In genomic region chr12:93089805-93090569, GRCh38 we compare ENCODE assay signal across 8 cellular contexts.
DNase-seq lines count a peak whose midpoint lies in the region; ATAC-seq, FAIRE-seq and TF ChIP-seq lines count a peak whose summit lies in the region.

No MANE protein-coding gene starts in this region.

- H3K79me1 ChIP-seq in mesenchymal stem cell (replicated peaks; ENCODE audit: low read length, poor library complexity, severe bottlenecking), result no peaks in the 10 kb centered on the region

- H4K91ac ChIP-seq in mesenchymal stem cell (ENCODE audit: low read length), result peak overlapping the region; percentile 23

- no peak overlapping the region for H3K23ac ChIP-seq in mesenchymal stem cell (ENCODE audit: low read length in 2 of 2)

- H3K9me3 ChIP-seq in Caco-2, result peaks cover 17% of the 10 kb centered on the region
- peaks cover 7% of the 10 kb centered on the region for H3K9me3 ChIP-seq in mesenchymal stem cell (ENCODE audit: control insufficient read depth, low read length)
- peaks cover 0 to 12% (median 7%) of the 10 kb centered on the region in 11 donors for H3K9me3 ChIP-seq in heart right ventricle

- H3K9ac ChIP-seq in mesenchymal stem cell (ENCODE audit: low read length), result no peak overlapping the region

- H3K4me3 ChIP-seq in Caco-2 (ENCODE audit: low read depth, low read length) (no peak overlapping the region), mesenchymal stem cell (ENCODE audit: insufficient read depth in 1 of 2, low read depth in 1 of 2, low read length in 2 of 2) (no peak overlapping the region), heart right ventricle (no peak overlapping the region)

- H3K36me3 ChIP-seq in Caco-2 (ENCODE audit: control insufficient read depth, insufficient read depth, low read length) (no peaks in the 10 kb centered on the region), mesenchymal stem cell (ENCODE audit: control insufficient read depth in 1 of 2, insufficient read depth in 2 of 2, low read depth in 1 of 2, low read length in 2 of 2) (no peaks in the 10 kb centered on the region), heart right ventricle (no peaks in the 10 kb centered on the region)

- WGBS in mesenchymal stem cell, result 76% methylated on average over 3 of the region's 5 CpGs
- WGBS in heart right ventricle, 2 donors, result 80 to 83% methylated on average over 5 of the region's 5 CpGs

- H2AK5ac ChIP-seq in mesenchymal stem cell (ENCODE audit: low read length, severe bottlenecking), result no peak overlapping the region

- H3K4ac ChIP-seq in mesenchymal stem cell (ENCODE audit: low read depth in 1 of 2, low read length in 2 of 2), result peak overlapping the region in 1 of 2 experiments; percentile 71

- peaks cover 54% of the 10 kb centered on the region for H3K4me1 Mint-ChIP-seq in Caco-2 (ENCODE audit: low read depth, unreplicated experiment)
- H3K4me1 Mint-ChIP-seq in activated T-helper 2 cell treated with anti-CD3 and anti-CD28 coated beads, Interferon-gamma antibody, Interleukin-2, Interleukin-4, amounts not matched to agents 10 μg/mL and 5 μg/mL and 100 μg/mL, durations not matched to agents 14 hours and 24 hours and 36 hours (ENCODE audit: low read depth), result peaks cover 15% of the 10 kb centered on the region

- peak overlapping the region; percentile 70 for H3K27ac ChIP-seq in mesenchymal stem cell (ENCODE audit: low read length, poor library complexity, severe bottlenecking)
- no peak overlapping the region for H3K27ac ChIP-seq in heart right ventricle

- no peaks in the 10 kb centered on the region for H3K27me3 ChIP-seq in Caco-2 (replicated peaks; ENCODE audit: control insufficient read depth, insufficient read depth, low read length)
- no peaks in the 10 kb centered on the region for H3K27me3 ChIP-seq in mesenchymal stem cell (ENCODE audit: control insufficient read depth in 1 of 2, insufficient read depth in 1 of 2, low read length in 2 of 2)
- no peaks in the 10 kb centered on the region for H3K27me3 ChIP-seq in heart right ventricle

- H3K27ac Mint-ChIP-seq in Caco-2 (ENCODE audit: unreplicated experiment), result peak overlapping the region; percentile 98
- H3K27ac Mint-ChIP-seq in activated T-helper 2 cell treated with anti-CD3 and anti-CD28 coated beads, Interferon-gamma antibody, Interleukin-2, Interleukin-4, amounts not matched to agents 10 μg/mL and 5 μg/mL and 100 μg/mL, durations not matched to agents 14 hours and 24 hours and 36 hours, result peak overlapping the region; percentile 67

- no peaks in the 10 kb centered on the region for H3K9me3 Mint-ChIP-seq in Caco-2 (ENCODE audit: unreplicated experiment)
- H3K9me3 Mint-ChIP-seq in activated T-helper 2 cell treated with anti-CD3 and anti-CD28 coated beads, Interferon-gamma antibody, Interleukin-2, Interleukin-4, amounts not matched to agents 10 μg/mL and 5 μg/mL and 100 μg/mL, durations not matched to agents 14 hours and 24 hours and 36 hours, result peaks cover 15% of the 10 kb centered on the region

- peak overlapping the region; percentile 27 for H4K8ac ChIP-seq in mesenchymal stem cell (ENCODE audit: low read length)

- H3K27me3 Mint-ChIP-seq in Caco-2 (ENCODE audit: insufficient read depth, unreplicated experiment), result no peaks in the 10 kb centered on the region
- H3K27me3 Mint-ChIP-seq in activated T-helper 2 cell treated with anti-CD3 and anti-CD28 coated beads, Interferon-gamma antibody, Interleukin-2, Interleukin-4, amounts not matched to agents 10 μg/mL and 5 μg/mL and 100 μg/mL, durations not matched to agents 14 hours and 24 hours and 36 hours (ENCODE audit: low read depth), result no peaks in the 10 kb centered on the region

- H3K4me3 Mint-ChIP-seq in Caco-2 (ENCODE audit: unreplicated experiment), result no peak overlapping the region
- H3K4me3 Mint-ChIP-seq in activated T-helper 2 cell treated with anti-CD3 and anti-CD28 coated beads, Interferon-gamma antibody, Interleukin-2, Interleukin-4, amounts not matched to agents 10 μg/mL and 5 μg/mL and 100 μg/mL, durations not matched to agents 14 hours and 24 hours and 36 hours (ENCODE audit: low read depth), result no peak overlapping the region

- H3K4me2 ChIP-seq in mesenchymal stem cell (ENCODE audit: low read length, poor library complexity, severe bottlenecking), result no peak overlapping the region

- H3K14ac ChIP-seq in mesenchymal stem cell (ENCODE audit: low read length in 2 of 2), result no peak overlapping the region

- H2AFZ ChIP-seq in mesenchymal stem cell (ENCODE audit: low read depth, low read length), result no peak overlapping the region

- H3K4me1 ChIP-seq in Caco-2 (peaks cover 67% of the 10 kb centered on the region), mesenchymal stem cell (ENCODE audit: control insufficient read depth, insufficient read depth, low read depth, low read length) (peaks cover 5% of the 10 kb centered on the region), heart right ventricle (peaks cover 0 to 7% (median 0%) of the 10 kb centered on the region in 9 donors)

- TF ChIP-seq CTCF in Caco-2 (IDR thresholded peaks at IDR 0.05; ENCODE audit: insufficient read depth in 1 of 2, low read depth in 1 of 2, low read length in 1 of 2, severe bottlenecking in 1 of 2, unreplicated experiment in 1 of 2) (no peak), heart right ventricle (IDR thresholded peaks at IDR 0.05) (no peak)

- BruUV-seq in Caco-2 (replicated peaks; lab: Mats Ljungman, UMichigan), result no TSS peak

- POLR2A ChIA-PET in Caco-2 (lab: Charles Lee), result no interaction called here

- H2BK120ac ChIP-seq in mesenchymal stem cell (ENCODE audit: low read depth, low read length), result no peak overlapping the region

- H2BK5ac ChIP-seq in mesenchymal stem cell (ENCODE audit: low read depth, low read length, poor library complexity, severe bottlenecking), result no peak overlapping the region

- CTCF ChIA-PET in Caco-2 (lab: Charles Lee), result no interaction called here

- peak overlapping the region; percentile 34 to 94 for H2BK12ac ChIP-seq in mesenchymal stem cell (ENCODE audit: low read length in 2 of 2)

- peaks cover 25% of the 10 kb centered on the region for H3K36me3 Mint-ChIP-seq in Caco-2 (ENCODE audit: insufficient read depth, unreplicated experiment)
- peaks cover 4% of the 10 kb centered on the region for H3K36me3 Mint-ChIP-seq in activated T-helper 2 cell treated with anti-CD3 and anti-CD28 coated beads, Interferon-gamma antibody, Interleukin-2, Interleukin-4, amounts not matched to agents 10 μg/mL and 5 μg/mL and 100 μg/mL, durations not matched to agents 14 hours and 24 hours and 36 hours (ENCODE audit: low read depth)

- H3K18ac ChIP-seq in mesenchymal stem cell (ENCODE audit: low read depth in 1 of 2, low read length in 2 of 2), result peak overlapping the region; percentile 16 to 78

- H2BK15ac ChIP-seq in mesenchymal stem cell (ENCODE audit: low read depth, poor library complexity, severe bottlenecking), result no peak overlapping the region

- no peak for FAIRE-seq in HTR-8/SVneo (lab: Jason Lieb, UNC)

- intact Hi-C loops in Caco-2 (cut with micrococcal nuclease; ENCODE audit: unreplicated experiment), result loop anchor here (2.0 to 5.0 kb wide), 2 partner anchors 83 to 103 kb away; no protein-coding TSS in a partner anchor
- intact Hi-C loops in activated T-helper 2 cell treated with anti-CD3 and anti-CD28 coated beads, Interferon-gamma antibody, Interleukin-2, Interleukin-4, amounts not matched to agents 10 μg/mL and 5 μg/mL and 100 μg/mL, durations not matched to agents 14 hours and 24 hours and 36 hours (cut with micrococcal nuclease), result loop anchor here (1.0 to 10.0 kb wide), 3 partner anchors 100 to 163 kb away; partner anchors contain the start of gene EEA1
- intact Hi-C loops in Right ventricle myocardium superior (cut with DNase I), result no loop called here
- intact Hi-C loops in heart right ventricle (cut with DNase I), result no loop called here

- ATAC-seq in HG02588 (IDR thresholded peaks at IDR 0.05; ENCODE audit: unreplicated experiment) (no peak), Right ventricle myocardium superior (ENCODE audit: poor library complexity) (no peak), heart right ventricle (no peak)

- DNase-seq in Caco-2 (peak; percentile 37 to 67), Kasumi-1 (lab: John Stamatoyannopoulos, UW) (peak; percentile 63 to 67), mesenchymal stem cell (peak; percentile 89), Right ventricle myocardium superior (no peak), heart right ventricle (no peak), HTR-8/SVneo (ENCODE audit: insufficient read length, low spot score) (no peak)
- no peak for DNase-seq in activated T-helper 2 cell treated with anti-CD3 and anti-CD28 coated beads, Interferon-gamma antibody, Interleukin-2, Interleukin-4, amounts not matched to agents 10 μg/mL and 5 μg/mL and 100 μg/mL, durations not matched to agents 14 hours and 24 hours and 36 hours (ENCODE audit: low spot score)

Comparison
In these comparisons a context has a peak if more than half of its experiments do, and no peak if none do; other contexts are left out.
1. DNase-seq: peak in Caco-2 (2 of 2), Kasumi-1 (2 of 2) and mesenchymal stem cell (single experiment); none in activated T-helper 2 cell treated with anti-CD3 and anti-CD28 coated beads, Interferon-gamma antibody, Interleukin-2, Interleukin-4, amounts not matched to agents 10 μg/mL and 5 μg/mL and 100 μg/mL, durations not matched to agents 14 hours and 24 hours and 36 hours (single experiment), Right ventricle myocardium superior (single experiment), heart right ventricle (0 of 2) and HTR-8/SVneo (single experiment).
2. intact Hi-C loops: an anchor here in Caco-2 (2.0 to 5.0 kb wide) and activated T-helper 2 cell treated with anti-CD3 and anti-CD28 coated beads, Interferon-gamma antibody, Interleukin-2, Interleukin-4, amounts not matched to agents 10 μg/mL and 5 μg/mL and 100 μg/mL, durations not matched to agents 14 hours and 24 hours and 36 hours (1.0 to 10.0 kb wide); none called in Right ventricle myocardium superior and heart right ventricle.